In genomic region chr9:133031496-133031911, GRCh38 we compare ENCODE assay signal across 8 cellular contexts. TPM values are rescaled to one million over a fixed set of nuclear protein-coding genes. Genes with fewer than 3 reads are reported as not detected.
DNase-seq lines count a peak whose midpoint lies in the region; ATAC-seq and TF ChIP-seq lines count a peak whose summit lies in the region.

No MANE protein-coding gene starts in this region.

- 68 to 70% methylated on average over 10 of the region's 10 CpGs for whole genome bisulfite sequencing in lung, 2 donors

- H3K27ac ChIP-seq in ascending aorta (no peak overlapping the region), lung (ENCODE audit: low read depth in 1 of 2, low read length in 1 of 2) (no peak overlapping the region), vagina (peak overlapping the region; percentile 88)

- intact Hi-C loops in ascending aorta (cut with DNase I) = loop anchor here (2.0 to 5.0 kb wide), 2 partner anchors 117 to 306 kb away; partner anchors contain the start of gene SURF6
- intact Hi-C loops in vagina (cut with DNase I) = loop anchor here (10.0 kb wide), 1 partner anchor 113 kb away; no protein-coding TSS in a partner anchor

- no peak for TF ChIP-seq POLR2A in vagina (IDR thresholded peaks at IDR 0.05)

- ATAC-seq in lung (ENCODE audit: insufficient read depth, low FRiP score) (no peak), GM18511 (IDR thresholded peaks at IDR 0.05; ENCODE audit: unreplicated experiment) (no peak), HG02588 (IDR thresholded peaks at IDR 0.05; ENCODE audit: unreplicated experiment) (no peak)

- H3K4me1 ChIP-seq in ascending aorta = peaks cover 10 to 23% of the 10 kb centered on the region in 2 donors
- H3K4me1 ChIP-seq in lung (ENCODE audit: control insufficient read depth in 2 of 2, insufficient read depth in 2 of 2, low read length in 2 of 2) = peaks cover 7 to 10% of the 10 kb centered on the region in 2 donors
- peaks cover 33% of the 10 kb centered on the region for H3K4me1 ChIP-seq in vagina

- peak; percentile 18 for DNase-seq in stimulated activated CD4-positive, alpha-beta T cell treated with anti-CD3 and anti-CD28 coated beads, Interleukin-4, amount 100 ng/mL, for 24 hours
- DNase-seq in stimulated activated CD4-positive, alpha-beta T cell treated with anti-CD3 and anti-CD28 coated beads, Interleukin-2, amount 100 ng/mL, for 48 hours = no peak
- DNase-seq in ascending aorta (ENCODE audit: low spot score in 2 of 2) (no peak), lung (ENCODE audit: low spot score) (no peak), vagina (ENCODE audit: extremely low spot score in 2 of 2) (no peak), activated gamma-delta T cell (lab: John Stamatoyannopoulos, UW) (no peak)

- H3K4me3 ChIP-seq in ascending aorta (peak overlapping the region; percentile 86 to 96), lung (peak overlapping the region; percentile 89), vagina (peak overlapping the region; percentile 69 to 84)

- H3K27me3 ChIP-seq in ascending aorta (no peaks in the 10 kb centered on the region), lung (ENCODE audit: control insufficient read depth, insufficient read depth) (no peaks in the 10 kb centered on the region), vagina (no peaks in the 10 kb centered on the region)

- TF ChIP-seq CTCF in ascending aorta (IDR thresholded peaks at IDR 0.05) (no peak), lung (IDR thresholded peaks at IDR 0.05; ENCODE audit: control extremely low read depth, extremely low read depth) (no peak), vagina (IDR thresholded peaks at IDR 0.05) (no peak)

- no peaks in the 10 kb centered on the region for H3K36me3 ChIP-seq in ascending aorta
- no peaks in the 10 kb centered on the region for H3K36me3 ChIP-seq in lung (ENCODE audit: control insufficient read depth in 2 of 2, insufficient read depth in 2 of 2, low read length in 2 of 2)
- no peaks in the 10 kb centered on the region for H3K36me3 ChIP-seq in vagina

- H3K9me3 ChIP-seq in ascending aorta (no peaks in the 10 kb centered on the region), lung (ENCODE audit: control insufficient read depth in 2 of 2, insufficient read depth in 1 of 2, low read length in 1 of 2) (no peaks in the 10 kb centered on the region), vagina (no peaks in the 10 kb centered on the region)

RNA-seq across cellular contexts. Expression of gene GTF3C5, which starts 0.7 kb away (rescaled TPM):
- total RNA-seq in ascending aorta = 25.9 TPM
- total RNA-seq in lung = 10 to 100 TPM; 43.6 to 47.3 TPM
- 10 to 100 TPM; 41.0 to 60.0 TPM for polyA plus RNA-seq in lung
- 53.8 TPM for total RNA-seq in vagina

RNA-seq across cellular contexts. Expression of gene CEL, which starts 30.3 kb away (rescaled TPM):
- not detected for total RNA-seq in ascending aorta
- 1 to 10 TPM in 1 of 2 donors, under 1 TPM in 1; 0.77 to 6.3 TPM for total RNA-seq in lung
- under 1 TPM; 0.66 to 0.94 TPM for polyA plus RNA-seq in lung
- total RNA-seq in vagina = 0.74 TPM

RNA-seq across cellular contexts. Expression of gene GFI1B, which starts 53.0 kb away (rescaled TPM):
- total RNA-seq in ascending aorta (not detected), lung (1 to 10 TPM in 1 of 2 donors, under 1 TPM in 1; 0.25 to 1.0 TPM), vagina (not detected)
- polyA plus RNA-seq in lung = 1 to 10 TPM in 1 of 2 donors, under 1 TPM in 1; 0.49 to 1.4 TPM
